Comparison of ENCODE assay signal across 1 cellular context in the genomic region with DNA sequence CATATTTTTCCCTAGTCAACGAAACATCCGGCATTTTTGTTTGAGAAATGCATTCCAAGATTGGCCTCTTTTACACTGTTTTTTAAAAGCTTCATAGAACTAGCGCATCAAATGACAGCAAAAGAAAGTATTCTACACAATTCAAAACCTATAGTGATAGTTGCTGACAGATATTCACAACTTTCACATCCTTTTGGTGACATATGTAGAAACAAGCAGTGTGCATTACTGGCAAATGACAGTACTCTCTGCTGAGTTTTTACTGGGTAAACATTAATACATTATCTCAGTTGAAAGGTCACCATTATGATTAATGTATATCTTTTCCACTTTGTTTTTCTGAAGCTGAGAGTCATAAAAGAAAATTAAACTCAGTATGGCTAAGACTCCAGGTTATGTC.
TF ChIP-seq lines count a peak whose summit lies in the region.

No MANE protein-coding gene starts in this region.

TF ChIP-seq in GM12878, 131 proteins besides CTCF, POLR2A, EP300 and RAD21 (continued from another document):
- TF ChIP-seq, protein P1, sequence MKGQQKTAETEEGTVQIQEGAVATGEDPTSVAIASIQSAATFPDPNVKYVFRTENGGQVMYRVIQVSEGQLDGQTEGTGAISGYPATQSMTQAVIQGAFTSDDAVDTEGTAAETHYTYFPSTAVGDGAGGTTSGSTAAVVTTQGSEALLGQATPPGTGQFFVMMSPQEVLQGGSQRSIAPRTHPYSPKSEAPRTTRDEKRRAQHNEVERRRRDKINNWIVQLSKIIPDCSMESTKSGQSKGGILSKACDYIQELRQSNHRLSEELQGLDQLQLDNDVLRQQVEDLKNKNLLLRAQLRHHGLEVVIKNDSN (IDR thresholded peaks at IDR 0.05; ENCODE audit: borderline replicate concordance, extremely low read length, insufficient read depth, low read depth, low read length): no peak
- TF ChIP-seq TCF12 (IDR thresholded peaks at IDR 0.05; ENCODE audit: low read depth, low read length): no peak
- TF ChIP-seq, protein P2, sequence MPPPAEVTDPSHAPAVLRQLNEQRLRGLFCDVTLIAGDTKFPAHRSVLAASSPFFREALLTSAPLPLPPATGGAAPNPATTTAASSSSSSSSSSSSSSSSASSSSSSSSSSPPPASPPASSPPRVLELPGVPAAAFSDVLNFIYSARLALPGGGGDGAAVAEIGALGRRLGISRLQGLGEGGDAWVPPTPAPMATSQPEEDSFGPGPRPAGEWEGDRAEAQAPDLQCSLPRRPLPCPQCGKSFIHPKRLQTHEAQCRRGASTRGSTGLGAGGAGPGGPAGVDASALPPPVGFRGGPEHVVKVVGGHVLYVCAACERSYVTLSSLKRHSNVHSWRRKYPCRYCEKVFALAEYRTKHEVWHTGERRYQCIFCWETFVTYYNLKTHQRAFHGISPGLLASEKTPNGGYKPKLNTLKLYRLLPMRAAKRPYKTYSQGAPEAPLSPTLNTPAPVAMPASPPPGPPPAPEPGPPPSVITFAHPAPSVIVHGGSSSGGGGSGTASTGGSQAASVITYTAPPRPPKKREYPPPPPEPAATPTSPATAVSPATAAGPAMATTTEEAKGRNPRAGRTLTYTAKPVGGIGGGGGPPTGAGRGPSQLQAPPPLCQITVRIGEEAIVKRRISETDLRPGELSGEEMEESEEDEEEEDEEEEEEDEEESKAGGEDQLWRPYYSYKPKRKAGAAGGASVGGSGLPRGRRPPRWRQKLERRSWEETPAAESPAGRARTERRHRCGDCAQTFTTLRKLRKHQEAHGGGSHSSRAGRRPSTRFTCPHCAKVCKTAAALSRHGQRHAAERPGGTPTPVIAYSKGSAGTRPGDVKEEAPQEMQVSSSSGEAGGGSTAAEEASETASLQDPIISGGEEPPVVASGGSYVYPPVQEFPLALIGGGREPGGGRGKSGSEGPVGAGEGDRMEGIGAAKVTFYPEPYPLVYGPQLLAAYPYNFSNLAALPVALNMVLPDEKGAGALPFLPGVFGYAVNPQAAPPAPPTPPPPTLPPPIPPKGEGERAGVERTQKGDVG (CRISPR knock-in tag; IDR thresholded peaks at IDR 0.05): no peak
